Comparison of ENCODE assay signal across 1 cellular context in the genomic region with DNA sequence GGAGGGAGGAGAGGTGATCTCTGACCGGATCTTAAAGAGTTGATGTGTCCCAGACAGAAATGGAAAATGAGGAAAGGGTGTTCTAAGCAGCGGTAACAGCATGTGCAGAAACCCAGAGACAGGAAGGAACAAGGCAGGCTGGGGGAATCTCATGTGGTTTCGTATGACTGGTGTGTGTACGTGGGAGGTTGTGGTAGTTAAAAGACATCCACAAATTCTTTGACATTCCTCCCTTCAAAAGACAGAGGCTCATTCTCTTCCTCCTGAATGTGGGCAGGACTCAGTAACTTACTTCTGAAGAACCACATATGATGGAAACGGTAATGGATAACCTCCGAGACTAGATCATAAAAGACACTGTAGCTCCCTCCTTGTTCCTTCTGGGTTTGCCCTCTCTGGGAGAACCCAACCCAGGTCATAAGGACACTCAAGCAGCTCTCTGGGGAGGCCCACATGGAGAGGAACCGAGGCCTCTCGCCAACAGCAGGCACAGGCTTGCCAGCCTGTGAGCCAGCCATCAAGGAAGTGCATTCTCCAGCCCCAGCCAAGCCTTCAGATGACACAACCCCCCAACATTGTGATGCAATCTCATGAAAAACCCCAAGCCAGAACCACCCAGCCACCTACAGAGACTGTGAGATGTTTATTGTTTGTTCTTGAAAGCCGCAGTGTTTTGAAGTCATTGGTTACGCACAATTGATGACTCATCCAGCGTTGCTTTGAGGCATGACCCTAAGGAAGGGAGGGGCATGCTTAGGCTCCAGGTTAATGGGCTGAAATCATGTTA.
TF ChIP-seq lines count a peak whose summit lies in the region.

No MANE protein-coding gene starts in this region.

TF ChIP-seq in K562, 482 proteins besides CTCF, POLR2A, EP300 and RAD21 (continued from another document and continues in another):
- TF ChIP-seq, protein P1, sequence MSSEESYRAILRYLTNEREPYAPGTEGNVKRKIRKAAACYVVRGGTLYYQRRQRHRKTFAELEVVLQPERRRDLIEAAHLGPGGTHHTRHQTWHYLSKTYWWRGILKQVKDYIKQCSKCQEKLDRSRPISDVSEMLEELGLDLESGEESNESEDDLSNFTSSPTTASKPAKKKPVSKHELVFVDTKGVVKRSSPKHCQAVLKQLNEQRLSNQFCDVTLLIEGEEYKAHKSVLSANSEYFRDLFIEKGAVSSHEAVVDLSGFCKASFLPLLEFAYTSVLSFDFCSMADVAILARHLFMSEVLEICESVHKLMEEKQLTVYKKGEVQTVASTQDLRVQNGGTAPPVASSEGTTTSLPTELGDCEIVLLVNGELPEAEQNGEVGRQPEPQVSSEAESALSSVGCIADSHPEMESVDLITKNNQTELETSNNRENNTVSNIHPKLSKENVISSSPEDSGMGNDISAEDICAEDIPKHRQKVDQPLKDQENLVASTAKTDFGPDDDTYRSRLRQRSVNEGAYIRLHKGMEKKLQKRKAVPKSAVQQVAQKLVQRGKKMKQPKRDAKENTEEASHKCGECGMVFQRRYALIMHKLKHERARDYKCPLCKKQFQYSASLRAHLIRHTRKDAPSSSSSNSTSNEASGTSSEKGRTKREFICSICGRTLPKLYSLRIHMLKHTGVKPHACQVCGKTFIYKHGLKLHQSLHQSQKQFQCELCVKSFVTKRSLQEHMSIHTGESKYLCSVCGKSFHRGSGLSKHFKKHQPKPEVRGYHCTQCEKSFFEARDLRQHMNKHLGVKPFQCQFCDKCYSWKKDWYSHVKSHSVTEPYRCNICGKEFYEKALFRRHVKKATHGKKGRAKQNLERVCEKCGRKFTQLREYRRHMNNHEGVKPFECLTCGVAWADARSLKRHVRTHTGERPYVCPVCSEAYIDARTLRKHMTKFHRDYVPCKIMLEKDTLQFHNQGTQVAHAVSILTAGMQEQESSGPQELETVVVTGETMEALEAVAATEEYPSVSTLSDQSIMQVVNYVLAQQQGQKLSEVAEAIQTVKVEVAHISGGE (CRISPR knock-in tag; IDR thresholded peaks at IDR 0.05): no peak
- TF ChIP-seq, protein P2, sequence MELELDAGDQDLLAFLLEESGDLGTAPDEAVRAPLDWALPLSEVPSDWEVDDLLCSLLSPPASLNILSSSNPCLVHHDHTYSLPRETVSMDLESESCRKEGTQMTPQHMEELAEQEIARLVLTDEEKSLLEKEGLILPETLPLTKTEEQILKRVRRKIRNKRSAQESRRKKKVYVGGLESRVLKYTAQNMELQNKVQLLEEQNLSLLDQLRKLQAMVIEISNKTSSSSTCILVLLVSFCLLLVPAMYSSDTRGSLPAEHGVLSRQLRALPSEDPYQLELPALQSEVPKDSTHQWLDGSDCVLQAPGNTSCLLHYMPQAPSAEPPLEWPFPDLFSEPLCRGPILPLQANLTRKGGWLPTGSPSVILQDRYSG (tag; conservative IDR thresholded peaks at IDR 0.05; ENCODE audit: low read depth): no peak
- TF ChIP-seq GTF2E2 (tag; IDR thresholded peaks at IDR 0.05) (no peak), HDAC6 (IDR thresholded peaks at IDR 0.05; ENCODE audit: low read depth, low read length) (no peak), ZSCAN29 (IDR thresholded peaks at IDR 0.05) (no peak), ZBTB7A (IDR thresholded peaks at IDR 0.05; ENCODE audit: borderline replicate concordance, control insufficient read depth, low read depth, low read length) (no peak), FOXJ3 (CRISPR knock-in tag; IDR thresholded peaks at IDR 0.05) (no peak), HNRNPL (IDR thresholded peaks at IDR 0.05; ENCODE audit: low read depth, low read length) (no peak), DPF2 (IDR thresholded peaks at IDR 0.05) (peak; percentile 49; the same call in 1 of the 2 replicates), HOXB6 (CRISPR knock-in tag; IDR thresholded peaks at IDR 0.05; ENCODE audit: borderline replicate concordance) (no peak), THRAP3 (IDR thresholded peaks at IDR 0.05; ENCODE audit: borderline replicate concordance) (no peak), SAFB2 (IDR thresholded peaks at IDR 0.05; ENCODE audit: borderline replicate concordance, low read depth, low read length, severe bottlenecking) (no peak), SMARCC2 (IDR thresholded peaks at IDR 0.05; ENCODE audit: low read depth) (no peak; the same call in 1 of the 2 replicates), TOE1 (IDR thresholded peaks at IDR 0.05; ENCODE audit: borderline replicate concordance) (no peak), TOE1 (CRISPR knock-in tag; IDR thresholded peaks at IDR 0.05; ENCODE audit: borderline replicate concordance, low read depth) (no peak), HNRNPLL (IDR thresholded peaks at IDR 0.05; ENCODE audit: low read depth, low read length, poor library complexity, severe bottlenecking) (no peak), BDP1 (IDR thresholded peaks at IDR 0.05; ENCODE audit: insufficient read depth, insufficient read length) (no peak), ZNF134 (CRISPR knock-in tag; conservative IDR thresholded peaks at IDR 0.05) (no peak), NFATC3 (IDR thresholded peaks at IDR 0.05) (no peak), RHOXF2B (CRISPR knock-in tag; conservative IDR thresholded peaks at IDR 0.05) (no peak), PHF8 (IDR thresholded peaks at IDR 0.05; ENCODE audit: borderline replicate concordance, low read length) (no peak), HDAC3 (IDR thresholded peaks at IDR 0.05; ENCODE audit: borderline replicate concordance, partially characterized antibody) (no peak), FUS (optimal IDR thresholded peaks at IDR 0.05; ENCODE audit: low read depth, low read length) (no peak), KAT2B (IDR thresholded peaks at IDR 0.05; ENCODE audit: low read depth, low read length) (no peak), MAFG (tag; conservative IDR thresholded peaks at IDR 0.05) (peak; percentile 52; the same call in 1 of the 2 replicates), MYBL2 (IDR thresholded peaks at IDR 0.05; ENCODE audit: low read depth) (no peak), MYBL2 (CRISPR knock-in tag; IDR thresholded peaks at IDR 0.05; ENCODE audit: borderline replicate concordance) (no peak), NONO (IDR thresholded peaks at IDR 0.05; ENCODE audit: low read depth in 2 of 2, low read length in 1 of 2) (no peak)
- TF ChIP-seq, protein P3, sequence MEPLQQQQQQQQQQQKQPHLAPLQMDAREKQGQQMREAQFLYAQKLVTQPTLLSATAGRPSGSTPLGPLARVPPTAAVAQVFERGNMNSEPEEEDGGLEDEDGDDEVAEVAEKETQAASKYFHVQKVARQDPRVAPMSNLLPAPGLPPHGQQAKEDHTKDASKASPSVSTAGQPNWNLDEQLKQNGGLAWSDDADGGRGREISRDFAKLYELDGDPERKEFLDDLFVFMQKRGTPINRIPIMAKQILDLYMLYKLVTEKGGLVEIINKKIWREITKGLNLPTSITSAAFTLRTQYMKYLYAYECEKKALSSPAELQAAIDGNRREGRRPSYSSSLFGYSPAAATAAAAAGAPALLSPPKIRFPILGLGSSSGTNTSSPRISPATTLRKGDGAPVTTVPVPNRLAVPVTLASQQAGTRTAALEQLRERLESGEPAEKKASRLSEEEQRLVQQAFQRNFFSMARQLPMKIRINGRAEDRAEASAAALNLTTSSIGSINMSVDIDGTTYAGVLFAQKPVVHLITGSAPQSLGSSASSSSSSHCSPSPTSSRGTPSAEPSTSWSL (CRISPR knock-in tag; IDR thresholded peaks at IDR 0.05; ENCODE audit: borderline replicate concordance): no peak
- TF ChIP-seq, protein P4, sequence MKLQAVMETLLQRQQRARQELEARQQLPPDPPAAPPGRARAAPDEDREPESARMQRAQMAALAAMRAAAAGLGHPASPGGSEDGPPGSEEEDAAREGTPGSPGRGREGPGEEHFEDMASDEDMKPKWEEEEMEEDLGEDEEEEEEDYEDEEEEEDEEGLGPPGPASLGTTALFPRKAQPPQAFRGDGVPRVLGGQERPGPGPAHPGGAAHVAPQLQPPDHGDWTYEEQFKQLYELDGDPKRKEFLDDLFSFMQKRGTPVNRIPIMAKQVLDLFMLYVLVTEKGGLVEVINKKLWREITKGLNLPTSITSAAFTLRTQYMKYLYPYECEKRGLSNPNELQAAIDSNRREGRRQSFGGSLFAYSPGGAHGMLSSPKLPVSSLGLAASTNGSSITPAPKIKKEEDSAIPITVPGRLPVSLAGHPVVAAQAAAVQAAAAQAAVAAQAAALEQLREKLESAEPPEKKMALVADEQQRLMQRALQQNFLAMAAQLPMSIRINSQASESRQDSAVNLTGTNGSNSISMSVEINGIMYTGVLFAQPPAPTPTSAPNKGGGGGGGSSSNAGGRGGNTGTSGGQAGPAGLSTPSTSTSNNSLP (IDR thresholded peaks at IDR 0.05; ENCODE audit: borderline replicate concordance, low read depth, low read length): no peak
- TF ChIP-seq, protein P5, sequence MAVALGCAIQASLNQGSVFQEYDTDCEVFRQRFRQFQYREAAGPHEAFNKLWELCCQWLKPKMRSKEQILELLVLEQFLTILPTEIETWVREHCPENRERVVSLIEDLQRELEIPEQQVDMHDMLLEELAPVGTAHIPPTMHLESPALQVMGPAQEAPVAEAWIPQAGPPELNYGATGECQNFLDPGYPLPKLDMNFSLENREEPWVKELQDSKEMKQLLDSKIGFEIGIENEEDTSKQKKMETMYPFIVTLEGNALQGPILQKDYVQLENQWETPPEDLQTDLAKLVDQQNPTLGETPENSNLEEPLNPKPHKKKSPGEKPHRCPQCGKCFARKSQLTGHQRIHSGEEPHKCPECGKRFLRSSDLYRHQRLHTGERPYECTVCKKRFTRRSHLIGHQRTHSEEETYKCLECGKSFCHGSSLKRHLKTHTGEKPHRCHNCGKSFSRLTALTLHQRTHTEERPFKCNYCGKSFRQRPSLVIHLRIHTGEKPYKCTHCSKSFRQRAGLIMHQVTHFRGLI (CRISPR knock-in tag; IDR thresholded peaks at IDR 0.05): no peak
- TF ChIP-seq, protein P6, sequence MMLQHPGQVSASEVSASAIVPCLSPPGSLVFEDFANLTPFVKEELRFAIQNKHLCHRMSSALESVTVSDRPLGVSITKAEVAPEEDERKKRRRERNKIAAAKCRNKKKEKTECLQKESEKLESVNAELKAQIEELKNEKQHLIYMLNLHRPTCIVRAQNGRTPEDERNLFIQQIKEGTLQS (IDR thresholded peaks at IDR 0.05): peak; percentile 98
- TF ChIP-seq, protein P6 (CRISPR knock-in tag; conservative IDR thresholded peaks at IDR 0.05): no peak
- TF ChIP-seq, protein P7, sequence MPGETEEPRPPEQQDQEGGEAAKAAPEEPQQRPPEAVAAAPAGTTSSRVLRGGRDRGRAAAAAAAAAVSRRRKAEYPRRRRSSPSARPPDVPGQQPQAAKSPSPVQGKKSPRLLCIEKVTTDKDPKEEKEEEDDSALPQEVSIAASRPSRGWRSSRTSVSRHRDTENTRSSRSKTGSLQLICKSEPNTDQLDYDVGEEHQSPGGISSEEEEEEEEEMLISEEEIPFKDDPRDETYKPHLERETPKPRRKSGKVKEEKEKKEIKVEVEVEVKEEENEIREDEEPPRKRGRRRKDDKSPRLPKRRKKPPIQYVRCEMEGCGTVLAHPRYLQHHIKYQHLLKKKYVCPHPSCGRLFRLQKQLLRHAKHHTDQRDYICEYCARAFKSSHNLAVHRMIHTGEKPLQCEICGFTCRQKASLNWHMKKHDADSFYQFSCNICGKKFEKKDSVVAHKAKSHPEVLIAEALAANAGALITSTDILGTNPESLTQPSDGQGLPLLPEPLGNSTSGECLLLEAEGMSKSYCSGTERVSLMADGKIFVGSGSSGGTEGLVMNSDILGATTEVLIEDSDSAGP (CRISPR knock-in tag; IDR thresholded peaks at IDR 0.05): no peak
